In genomic region chr1:224380003-224380402, GRCh38 we compare ENCODE assay signal across 8 cellular contexts. TPM values are rescaled to one million over a fixed set of nuclear protein-coding genes. Genes with fewer than 3 reads are reported as not detected.
DNase-seq lines count a peak whose midpoint lies in the region; ATAC-seq and TF ChIP-seq lines count a peak whose summit lies in the region.

No MANE protein-coding gene starts in this region.

- ATAC-seq in GM19025 (IDR thresholded peaks at IDR 0.05; ENCODE audit: low read depth, unreplicated experiment) (peak; percentile 56), HG03060 (IDR thresholded peaks at IDR 0.05; ENCODE audit: low read depth, unreplicated experiment) (peak; percentile 41), SK-N-SH treated with all-trans-retinoic acid at 6 μM for 48 hours (no peak)

- H3K4me1 Mint-ChIP-seq in immature natural killer cell, result peaks cover 75 to 89% of the 10 kb centered on the region in 2 donors

- DNase-seq in UCSD-AML1 (lab: John Stamatoyannopoulos, UW; ENCODE audit: unreplicated experiment) (peak; percentile 31), immature natural killer cell (peak; percentile 69 to 74 (median 71)), NCI-H2171 treated with DMSO at 0.1 percent for 48 hours (lab: John Stamatoyannopoulos, UW) (no peak), HCEC 1CT (no peak), NCI-H2171 (lab: John Stamatoyannopoulos, UW) (no peak)

- peak overlapping the region; percentile 36 to 87 (median 75) for H3K27ac Mint-ChIP-seq in immature natural killer cell

- peaks cover 0 to 6% (median 0%) of the 10 kb centered on the region in 3 donors for H3K27me3 Mint-ChIP-seq in immature natural killer cell (ENCODE audit: low read depth in 3 of 3)

- H3K9me3 Mint-ChIP-seq in immature natural killer cell, result no peaks in the 10 kb centered on the region

- H3K4me3 Mint-ChIP-seq in immature natural killer cell, result peak overlapping the region; percentile 73 to 80 (median 79)

- H3K36me3 Mint-ChIP-seq in immature natural killer cell, result peaks cover 9 to 24% (median 20%) of the 10 kb centered on the region in 3 donors

TF ChIP-seq in SK-N-SH treated with all-trans-retinoic acid at 6 μM for 48 hours, 23 proteins besides CTCF, POLR2A, EP300 and RAD21:
- TF ChIP-seq TCF4 (CRISPR knock-in tag; IDR thresholded peaks at IDR 0.05; ENCODE audit: borderline replicate concordance) (no peak), ZNF70 (CRISPR knock-in tag; IDR thresholded peaks at IDR 0.05) (no peak), TSHZ2 (CRISPR knock-in tag; IDR thresholded peaks at IDR 0.05) (no peak), PPARA (CRISPR knock-in tag; IDR thresholded peaks at IDR 0.05; ENCODE audit: borderline replicate concordance) (no peak), ESRRG (CRISPR knock-in tag; IDR thresholded peaks at IDR 0.05) (no peak), CSDC2 (CRISPR knock-in tag; IDR thresholded peaks at IDR 0.05) (no peak), ZFP30 (CRISPR knock-in tag; IDR thresholded peaks at IDR 0.05) (no peak), ISL1 (CRISPR knock-in tag; IDR thresholded peaks at IDR 0.05) (no peak), POU6F1 (CRISPR knock-in tag; IDR thresholded peaks at IDR 0.05; ENCODE audit: borderline replicate concordance, low read depth) (no peak), GLIS3 (CRISPR knock-in tag; IDR thresholded peaks at IDR 0.05) (no peak), PATZ1 (CRISPR knock-in tag; IDR thresholded peaks at IDR 0.05; ENCODE audit: borderline replicate concordance) (no peak), SNAI2 (CRISPR knock-in tag; IDR thresholded peaks at IDR 0.05) (no peak), BACH2 (CRISPR knock-in tag; IDR thresholded peaks at IDR 0.05; ENCODE audit: borderline replicate concordance) (no peak), ARNTL (CRISPR knock-in tag; IDR thresholded peaks at IDR 0.05; ENCODE audit: borderline replicate concordance, low read depth) (no peak), ZC3H10 (CRISPR knock-in tag; IDR thresholded peaks at IDR 0.05) (no peak), ZFP3 (CRISPR knock-in tag; IDR thresholded peaks at IDR 0.05) (no peak)
TF ChIP-seq in SK-N-SH treated with all-trans-retinoic acid at 6 μM for 48 hours: peak in this region for 0.

RNA-seq across cellular contexts. Expression of gene CNIH4, which starts 23.3 kb away (rescaled TPM):
- 10 to 100 TPM; 36.4 to 51.2 (median 49.1) TPM for polyA plus RNA-seq in immature natural killer cell

RNA-seq across cellular contexts. Expression of gene NVL, which starts 50.0 kb away (rescaled TPM):
- 10 to 100 TPM in 2 of 3 donors, 1 to 10 TPM in 1; 6.6 to 19.5 (median 14.9) TPM for polyA plus RNA-seq in immature natural killer cell

RNA-seq across cellular contexts. Expression of gene WDR26, which starts 54.6 kb away (rescaled TPM):
- polyA plus RNA-seq in immature natural killer cell, result 1 to 10 TPM in 2 of 3 donors, under 1 TPM in 1; 0.36 to 6.5 (median 3.6) TPM

Comparison
In these comparisons a context has a peak if more than half of its experiments do, and no peak if none do; other contexts are left out.
1. DNase-seq: peak in UCSD-AML1 (single experiment) and immature natural killer cell (3 of 3); none in NCI-H2171 treated with DMSO at 0.1 percent for 48 hours (single experiment), HCEC 1CT (single experiment) and NCI-H2171 (single experiment).